In genomic region chr9:137217276-137218211, GRCh38 we compare ENCODE assay signal across 11 cellular contexts. TPM values are rescaled to one million over a fixed set of nuclear protein-coding genes. Genes with fewer than 3 reads are reported as not detected.
A peak's percentile ranks its signal among the peaks of the same experiment; 100 is the strongest.
DNase-seq lines count a peak whose midpoint lies in the region; ATAC-seq, FAIRE-seq and TF ChIP-seq lines count a peak whose summit lies in the region.
"Had no signal": no experiment of that assay in that cellular context is flagged by ENCODE, and none has a peak within 500 bp of the region (broad histone marks: within the 10 kb centered on the region; RNA-seq: fewer than 3 reads in every experiment).

No MANE protein-coding gene starts in this region.

- H3K9me3 Mint-ChIP-seq in WTC11 (no peaks in the 10 kb centered on the region), type B pancreatic cell (no peaks in the 10 kb centered on the region)
- H3K9me3 Mint-ChIP-seq: stimulated activated naive CD8-positive, alpha-beta T cell treated with anti-CD3 and anti-CD28 coated beads, Interleukin-15, Interleukin-2, amounts not matched to agents 100 ng/mL and 50 ng/mL, for 24 hours had no signal

- H3K27ac Mint-ChIP-seq in WTC11 (peak overlapping the region; percentile 87), type B pancreatic cell (peak overlapping the region; percentile 91)
- H3K27ac Mint-ChIP-seq: activated naive CD8-positive, alpha-beta T cell; stimulated activated naive CD8-positive, alpha-beta T cell treated with anti-CD3 and anti-CD28 coated beads, Interleukin-15, Interleukin-2, amounts not matched to agents 100 ng/mL and 50 ng/mL, for 24 hours had no signal

- H2AK9ac ChIP-seq in IMR-90 (replicated peaks; ENCODE audit: low read depth, low read length, poor library complexity), result peak overlapping the region; percentile 70

- no peak overlapping the region for H3K4me2 ChIP-seq in IMR-90 (ENCODE audit: low read depth, low read length)

- POLR2A ChIA-PET in IMR-90 (lab: Charles Lee; ENCODE audit: unreplicated experiment) (no interaction called here), WTC11 (lab: Charles Lee) (no interaction called here)

- no peak overlapping the region for H2BK120ac ChIP-seq in IMR-90 (ENCODE audit: low read depth, low read length)

- TF ChIP-seq CTCF in IMR-90 (conservative IDR thresholded peaks at IDR 0.05; ENCODE audit: low read depth, low read length) (no peak), WTC11 (IDR thresholded peaks at IDR 0.05) (no peak), type B pancreatic cell (conservative IDR thresholded peaks at IDR 0.05) (no peak)

- no peaks in the 10 kb centered on the region for H4K20me1 ChIP-seq in IMR-90 (ENCODE audit: insufficient read depth, low read length)

- no peak overlapping the region for H3K14ac ChIP-seq in IMR-90 (replicated peaks; ENCODE audit: low read depth, low read length)

- in situ Hi-C loops in IMR-90 (cut with MboI; ENCODE audit: low sequenced_read_pairs), result no loop called here

- no peak for TF ChIP-seq RAD21 in IMR-90 (IDR thresholded peaks at IDR 0.05; ENCODE audit: low read length)

- no peak overlapping the region for H2AFZ ChIP-seq in IMR-90 (replicated peaks; ENCODE audit: low read length, poor library complexity)

- H3K9me1 ChIP-seq in IMR-90 (ENCODE audit: insufficient read depth, low read length), result peaks cover 3% of the 10 kb centered on the region; the same call in 1 of the 2 replicates

- H3K27me3 Mint-ChIP-seq in WTC11 (ENCODE audit: low read depth) (no peaks in the 10 kb centered on the region), type B pancreatic cell (no peaks in the 10 kb centered on the region)
- H3K27me3 Mint-ChIP-seq: activated naive CD8-positive, alpha-beta T cell; stimulated activated naive CD8-positive, alpha-beta T cell treated with anti-CD3 and anti-CD28 coated beads, Interleukin-15, Interleukin-2, amounts not matched to agents 100 ng/mL and 50 ng/mL, for 24 hours had no signal

- no peak for DNase-seq in IMR-90
- DNase-seq in WTC11 (ENCODE audit: low spot score), result peak; percentile 88
- peak; percentile 54 for DNase-seq in left kidney (ENCODE audit: low read depth, low spot score)
- DNase-seq in type B pancreatic cell (ENCODE audit: extremely low spot score, unreplicated experiment), result no peak
- DNase-seq in NCI-H2107 (lab: John Stamatoyannopoulos, UW), result no peak
- no peak for DNase-seq in SKM-1 treated with dmso at 0.1 percent for 144 hours (lab: John Stamatoyannopoulos, UW; ENCODE audit: unreplicated experiment)
- DNase-seq in HTR-8/SVneo (ENCODE audit: insufficient read length, low spot score), result no peak
- DNase-seq: NCI-H2171 treated with DMSO at 0.1 percent for 48 hours had no signal

- no peaks in the 10 kb centered on the region for H3K9me3 ChIP-seq in IMR-90 (ENCODE audit: control insufficient read depth, insufficient read depth, low read length)

- H3K4me3 ChIP-seq in IMR-90 (ENCODE audit: insufficient read depth, low read depth, low read length), result no peak overlapping the region

- no peak overlapping the region for H2BK5ac ChIP-seq in IMR-90 (ENCODE audit: low read depth, low read length, poor library complexity, severe bottlenecking)

- H4K8ac ChIP-seq in IMR-90 (ENCODE audit: low read depth in 2 of 2, low read length in 2 of 2), result no peak overlapping the region

- H3K36me3 ChIP-seq in IMR-90 (ENCODE audit: control insufficient read depth, insufficient read depth, low read length), result peaks cover 16% of the 10 kb centered on the region

- intact Hi-C loops in IMR-90 (cut with micrococcal nuclease), result no loop called here

- no peak overlapping the region for H2AK5ac ChIP-seq in IMR-90 (ENCODE audit: low read depth, low read length)

- H3K36me3 Mint-ChIP-seq in WTC11 (0 out of 2 replicates have a peak, but pooled peaks cover 3% of the 10 kb centered on the region), type B pancreatic cell (no peaks in the 10 kb centered on the region)
- H3K36me3 Mint-ChIP-seq: activated naive CD8-positive, alpha-beta T cell had no signal

- no peak overlapping the region for H3K23ac ChIP-seq in IMR-90 (ENCODE audit: low read depth, low read length)

- H2BK20ac ChIP-seq in IMR-90 (ENCODE audit: low read depth, low read length), result no peak overlapping the region

- H3K79me1 ChIP-seq in IMR-90 (ENCODE audit: low read depth in 1 of 2, low read length in 2 of 2), result peaks cover 0 to 6% of the 10 kb centered on the region in 2 experiments; a peak in 1 of 4 replicates

- ATAC-seq in IMR-90 (ENCODE audit: low read depth), result no peak
- ATAC-seq in WTC11, result peak; percentile 72

- no peak overlapping the region for H3K9ac ChIP-seq in IMR-90 (ENCODE audit: low read depth, low read length)

- no TSS peak for BruUV-seq in IMR-90 (replicated peaks; lab: Mats Ljungman, UMichigan)

- dilution Hi-C loops in IMR-90 (cut with HindIII; ENCODE audit: low sequenced_read_pairs, unreplicated experiment), result no loop called here

- H3K18ac ChIP-seq in IMR-90 (ENCODE audit: low read depth, low read length), result no peak overlapping the region

- no peak overlapping the region for H3K4ac ChIP-seq in IMR-90 (ENCODE audit: low read depth, low read length)

- no peak overlapping the region for H4K91ac ChIP-seq in IMR-90 (ENCODE audit: insufficient read depth, low read depth, low read length)

- TF ChIP-seq POLR2A in IMR-90 (IDR thresholded peaks at IDR 0.05; ENCODE audit: low read depth, low read length), result no peak

- H3K4me1 ChIP-seq in IMR-90 (ENCODE audit: control insufficient read depth, insufficient read depth, low read length), result peaks cover 8% of the 10 kb centered on the region

- no peak overlapping the region for H4K5ac ChIP-seq in IMR-90 (ENCODE audit: low read depth, low read length)

- no peak overlapping the region for H3K27ac ChIP-seq in IMR-90 (ENCODE audit: insufficient read depth, low read length)

- FAIRE-seq in HTR-8/SVneo (lab: Jason Lieb, UNC), result no peak

- H2BK15ac ChIP-seq in IMR-90 (ENCODE audit: low read depth, low read length), result no peak overlapping the region

- WGBS in IMR-90 (ENCODE audit: extremely low coverage in 2 of 2, insufficient read length in 1 of 2), 2 experiments, result 70% methylated on average over 16 of the region's 36 CpGs; no CpG with 5 or more reads in 1 of the 2 experiments

- CTCF ChIA-PET in IMR-90 (lab: Yijun Ruan, JAX) (no interaction called here), WTC11 (lab: Charles Lee) (interaction anchor here (0.8 to 1.8 kb wide), 5 partner anchors 19 to 188 kb away, joined by 3 to 8 read pairs (median 3); partner anchors contain the start of gene TUBB4B)

- H3K56ac ChIP-seq in IMR-90 (ENCODE audit: extremely low read depth, insufficient read depth, low read length), result no peak overlapping the region

- peaks cover 4% of the 10 kb centered on the region; the same call in 1 of the 2 replicates for H3K4me1 Mint-ChIP-seq in WTC11
- peaks cover 3% of the 10 kb centered on the region for H3K4me1 Mint-ChIP-seq in type B pancreatic cell (ENCODE audit: unreplicated experiment)

- H3K4me3 Mint-ChIP-seq in WTC11 (no peak overlapping the region), type B pancreatic cell (peak overlapping the region; percentile 74)
- H3K4me3 Mint-ChIP-seq: activated naive CD8-positive, alpha-beta T cell; stimulated activated naive CD8-positive, alpha-beta T cell treated with anti-CD3 and anti-CD28 coated beads, Interleukin-15, Interleukin-2, amounts not matched to agents 100 ng/mL and 50 ng/mL, for 24 hours had no signal

- no peaks in the 10 kb centered on the region for H3K27me3 ChIP-seq in IMR-90 (ENCODE audit: control insufficient read depth, insufficient read depth, low read length)

TF ChIP-seq in IMR-90, 13 proteins besides CTCF, POLR2A, EP300 and RAD21 (continues in another document):
- no peak for TF ChIP-seq RCOR1 (IDR thresholded peaks at IDR 0.05; ENCODE audit: insufficient replicate concordance, low read length)
- TF ChIP-seq CEBPB (IDR thresholded peaks at IDR 0.05; ENCODE audit: low read depth, low read length), result no peak
- TF ChIP-seq FOS (IDR thresholded peaks at IDR 0.05; ENCODE audit: low read depth, low read length), result no peak

RNA-seq across cellular contexts. Expression of gene RNF208, which starts 4.5 kb away (rescaled TPM):
- total RNA-seq in IMR-90 (2012; rRNA removed), result not detected in 2 replicates
- 1.2 and 1.6 TPM in 2 replicates for polyA plus RNA-seq in IMR-90 (2012; rRNA removed)
- 1.3 and 3.7 TPM in 2 replicates for polyA plus RNA-seq in IMR-90 (2012; cell fraction: cytosol; rRNA removed)
- polyA plus RNA-seq in IMR-90 (2012; cell fraction: nucleus; rRNA removed; ENCODE audit: low replicate concordance), result 3.4 and 10.0 TPM in 2 replicates
- total RNA-seq in WTC11 (2021), result 13.3 to 14.8 TPM (median 14.3 TPM) in 3 replicates
- 12.1 and 15.7 TPM in 2 replicates for total RNA-seq in type B pancreatic cell (ENCODE audit: low replicate concordance)

RNA-seq across cellular contexts. Expression of gene CYSRT1, which starts 7.4 kb away (rescaled TPM):
- 0.18 TPM in 1 of 2 replicates, not detected in the other for total RNA-seq in IMR-90 (2012; rRNA removed)
- polyA plus RNA-seq in IMR-90 (2012; rRNA removed), result 0.84 and 0.93 TPM in 2 replicates
- polyA plus RNA-seq in IMR-90 (2012; cell fraction: cytosol; rRNA removed), result 1.1 and 1.6 TPM in 2 replicates
- 1.1 and 2.5 TPM in 2 replicates for polyA plus RNA-seq in IMR-90 (2012; cell fraction: nucleus; rRNA removed; ENCODE audit: low replicate concordance)
- total RNA-seq in WTC11 (2021), result 2.8 to 3.5 TPM (median 2.9 TPM) in 3 replicates
- total RNA-seq in type B pancreatic cell (ENCODE audit: low replicate concordance), result 0.86 and 1.5 TPM in 2 replicates

RNA-seq across cellular contexts. Expression of gene RNF224, which starts 9.8 kb away (rescaled TPM):
- not detected in 2 replicates for total RNA-seq in IMR-90 (2012; rRNA removed)
- polyA plus RNA-seq in IMR-90 (2012; rRNA removed), result not detected in 2 replicates
- polyA plus RNA-seq in IMR-90 (2012; cell fraction: cytosol; rRNA removed), result not detected in 2 replicates
- polyA plus RNA-seq in IMR-90 (2012; cell fraction: nucleus; rRNA removed; ENCODE audit: low replicate concordance), result 0.12 TPM in 1 of 2 replicates, not detected in the other
- 0.32 to 0.59 TPM (median 0.41 TPM) in 3 replicates for total RNA-seq in WTC11 (2021)
- total RNA-seq in type B pancreatic cell (ENCODE audit: low replicate concordance), result 0.36 and 0.48 TPM in 2 replicates
- total RNA-seq: kidney epithelial cell had no signal

RNA-seq across cellular contexts. Expression of gene NDOR1, which starts 12.0 kb away (rescaled TPM):
- total RNA-seq in IMR-90 (2012; rRNA removed) (0.90 and 1.1 TPM in 2 replicates), WTC11 (2021) (40.3 to 49.0 TPM (median 43.2 TPM) in 3 replicates), type B pancreatic cell (ENCODE audit: low replicate concordance) (18.9 and 28.0 TPM in 2 replicates)
- 10.6 and 14.0 TPM in 2 replicates for polyA plus RNA-seq in IMR-90 (2012; rRNA removed)
- polyA plus RNA-seq in IMR-90 (2012; cell fraction: cytosol; rRNA removed), result 4.5 and 5.9 TPM in 2 replicates
- polyA plus RNA-seq in IMR-90 (2012; cell fraction: nucleus; rRNA removed; ENCODE audit: low replicate concordance), result 35.3 and 101 TPM in 2 replicates

RNA-seq across cellular contexts. Expression of gene TMEM203, which starts 12.1 kb away (rescaled TPM):
- total RNA-seq in IMR-90 (2012; rRNA removed), result 18.8 and 20.8 TPM in 2 replicates
- 39.1 and 40.6 TPM in 2 replicates for polyA plus RNA-seq in IMR-90 (2012; rRNA removed)
- 37.1 and 39.7 TPM in 2 replicates for polyA plus RNA-seq in IMR-90 (2012; cell fraction: cytosol; rRNA removed)
- polyA plus RNA-seq in IMR-90 (2012; cell fraction: nucleus; rRNA removed; ENCODE audit: low replicate concordance), result 13.2 and 13.3 TPM in 2 replicates
- total RNA-seq in WTC11 (2021), result 46.7 to 50.6 TPM (median 47.4 TPM) in 3 replicates
- total RNA-seq in type B pancreatic cell (ENCODE audit: low replicate concordance), result 42.3 and 46.3 TPM in 2 replicates

Comparison
In these comparisons a context has a peak if more than half of its experiments do, and no peak if none do; other contexts are left out.
1. DNase-seq: peak in WTC11 (single experiment) and left kidney (single experiment); none in IMR-90 (single experiment), type B pancreatic cell (single experiment), NCI-H2107 (single experiment), SKM-1 treated with dmso at 0.1 percent for 144 hours (single experiment) and HTR-8/SVneo (single experiment).
2. RNA of gene RNF208, which starts 4.5 kb away (total RNA-seq): 13.3 to 14.8 TPM in WTC11 and 12.1 to 15.7 TPM in type B pancreatic cell; not detected in IMR-90; every median in the first group is over 10 times any median in the second.